Comparison of ENCODE assay signal across 23 cellular contexts in the genomic region with DNA sequence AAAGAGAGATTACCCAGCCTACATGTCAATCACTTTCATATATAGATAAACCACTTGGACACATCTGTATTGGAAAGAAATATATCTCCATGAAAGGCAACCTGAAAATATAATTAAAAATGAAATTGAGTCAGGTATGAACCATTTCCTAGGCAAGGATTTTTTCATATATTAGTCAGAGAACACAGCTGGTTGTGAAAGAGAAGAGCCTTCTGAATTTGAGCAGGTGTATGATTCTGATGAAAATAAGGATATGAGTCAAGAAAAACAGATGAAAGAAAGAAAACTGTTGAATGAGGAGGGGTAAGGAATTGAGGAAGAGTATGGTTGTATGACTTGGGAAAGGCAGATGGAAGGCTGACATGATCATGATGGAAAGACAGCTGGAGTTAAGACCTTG.
"Had no signal": no experiment of that assay in that cellular context is flagged by ENCODE, and none has a peak within 500 bp of the region (broad histone marks: within the 10 kb centered on the region; RNA-seq: fewer than 3 reads in every experiment).

No MANE protein-coding gene starts in this region.

- H3K4me1 Mint-ChIP-seq: activated CD4-positive, alpha-beta memory T cell treated with anti-CD3 and anti-CD28 coated beads, Interleukin-2, amount 10 ng/mL, durations not matched to agents 7 days and 5 days; activated T-helper 17 cell treated with anti-CD3 and anti-CD28 coated beads, Interleukin-2, amount 50 U/mL, for 72 hours; brain had no signal

- H3K4me2 ChIP-seq: SK-N-SH had no signal

- H3K36me3 Mint-ChIP-seq: activated naive CD8-positive, alpha-beta T cell; brain had no signal

- H3K4me3 ChIP-seq: SJCRH30 had no signal

- H3K27ac Mint-ChIP-seq: activated CD4-positive, alpha-beta memory T cell treated with anti-CD3 and anti-CD28 coated beads, Interleukin-2, amount 10 ng/mL, durations not matched to agents 7 days and 5 days; activated naive CD4-positive, alpha-beta T cell treated with anti-CD3 and anti-CD28 coated beads for 36 hours; activated naive CD8-positive, alpha-beta T cell; activated T-helper 17 cell treated with anti-CD3 and anti-CD28 coated beads, Interleukin-2, amount 50 U/mL, for 72 hours; brain had no signal

- H3K9me3 ChIP-seq: SJCRH30, SK-N-SH had no signal

- H3K27ac ChIP-seq: SJCRH30, VCaP had no signal

- H3K27me3 Mint-ChIP-seq: activated CD4-positive, alpha-beta memory T cell treated with anti-CD3 and anti-CD28 coated beads, Interleukin-2, amount 10 ng/mL, durations not matched to agents 7 days and 5 days; activated naive CD8-positive, alpha-beta T cell; activated T-helper 17 cell treated with anti-CD3 and anti-CD28 coated beads, Interleukin-2, amount 50 U/mL, for 72 hours; brain had no signal

- ATAC-seq: activated T-helper 17 cell treated with anti-CD3 and anti-CD28 coated beads, Interleukin-2, amount 50 U/mL, for 72 hours had no signal

- H3K9me2 ChIP-seq: SK-N-SH had no signal

- H3K36me3 ChIP-seq: SJCRH30 had no signal

- H3K4me3 Mint-ChIP-seq: activated CD4-positive, alpha-beta memory T cell treated with anti-CD3 and anti-CD28 coated beads, Interleukin-2, amount 10 ng/mL, durations not matched to agents 7 days and 5 days; activated naive CD4-positive, alpha-beta T cell treated with anti-CD3 and anti-CD28 coated beads for 36 hours; activated naive CD8-positive, alpha-beta T cell; activated T-helper 17 cell treated with anti-CD3 and anti-CD28 coated beads, Interleukin-2, amount 50 U/mL, for 72 hours; brain had no signal

- H3K27me3 ChIP-seq: SJCRH30 had no signal

- DNase-seq: activated CD4-positive, alpha-beta memory T cell treated with anti-CD3 and anti-CD28 coated beads, Interleukin-2, amount 10 ng/mL, durations not matched to agents 7 days and 5 days; activated CD4-positive, alpha-beta T cell treated with anti-CD3 and anti-CD28 coated beads, Interleukin-2, amount 50 U/mL, for 1 hour; activated CD4-positive, CD25-positive, alpha-beta regulatory T cell; activated gamma-delta T cell; activated naive CD4-positive, alpha-beta T cell treated with anti-CD3 and anti-CD28 coated beads for 36 hours; activated T-cell treated with anti-CD3 and anti-CD28 coated beads for 4 hours; activated T-cell treated with anti-CD3 and anti-CD28 coated beads, Interleukin-2, amount 50 U/mL, for 48 hours; amygdala; NCI-H1048; NCI-H146; NCI-H187 treated with DMSO at 0.1 percent for 48 hours; NCI-H2171; NCI-H2227 treated with DMSO at 0.1 percent for 48 hours; NCI-H526; NCI-H82; Right ventricle myocardium superior; SJCRH30; SK-N-SH; T-helper 1 cell had no signal

- H3K4me1 ChIP-seq: SJCRH30 had no signal
